Comparison of ENCODE assay signal across 17 cellular contexts in genomic region chr20:64188071-64188470, GRCh38. TPM values are rescaled to one million over a fixed set of nuclear protein-coding genes. Genes with fewer than 3 reads are reported as not detected.
DNase-seq lines count a peak whose midpoint lies in the region; ATAC-seq, FAIRE-seq and TF ChIP-seq lines count a peak whose summit lies in the region.
"Had no signal": no experiment of that assay in that cellular context is flagged by ENCODE, and none has a peak within 500 bp of the region (broad histone marks: within the 10 kb centered on the region; RNA-seq: fewer than 3 reads in every experiment).

No MANE protein-coding gene starts in this region.

- TF ChIP-seq EP300 in HepG2 (IDR thresholded peaks at IDR 0.05; ENCODE audit: low read depth in 2 of 2, low read length in 2 of 2) (no peak), HepG2 (CRISPR knock-in tag; IDR thresholded peaks at IDR 0.05; ENCODE audit: borderline replicate concordance) (no peak)

- peaks cover 7% of the 10 kb centered on the region for H3K4me1 Mint-ChIP-seq in nephron

- ATAC-seq in HepG2 (no peak; the same call in 2 of the 3 replicates), right lobe of liver (no peak), HG03439 (IDR thresholded peaks at IDR 0.05; ENCODE audit: unreplicated experiment) (no peak), HG02798 (IDR thresholded peaks at IDR 0.05; ENCODE audit: poor library complexity, unreplicated experiment) (no peak), HG02588 (IDR thresholded peaks at IDR 0.05; ENCODE audit: unreplicated experiment) (no peak)
- ATAC-seq: HCT116 had no signal

- peak overlapping the region in 2 of 3 experiments; percentile 49 to 84 for H3K27ac Mint-ChIP-seq in nephron
- H3K27ac Mint-ChIP-seq: IgD-negative memory B cell had no signal

- H3K4me1 ChIP-seq in HepG2 (ENCODE audit: insufficient read depth, low read length) (peaks cover 45% of the 10 kb centered on the region), right lobe of liver (peaks cover 0 to 3% (median 0%) of the 10 kb centered on the region in 4 donors)

- H3K27ac ChIP-seq in HepG2 (ENCODE audit: extremely low read length, insufficient read depth, low read length) (peak overlapping the region; percentile 88), right lobe of liver (no peak overlapping the region), WERI-Rb-1 (peak overlapping the region; percentile 58)
- H3K27ac ChIP-seq: BLaER1 treated with 17β-estradiol and CSF1 and Interleukin-3, amounts not matched to agents 10 nM and 100 nM had no signal

- H4K20me1 ChIP-seq in HepG2 (ENCODE audit: insufficient read depth, low read length), result no peaks in the 10 kb centered on the region
- H4K20me1 ChIP-seq: BLaER1 treated with 17β-estradiol and CSF1 and Interleukin-3, amounts not matched to agents 10 nM and 100 nM had no signal

- peaks cover 3% of the 10 kb centered on the region for H3K9me3 Mint-ChIP-seq in nephron
- H3K9me3 Mint-ChIP-seq: IgD-negative memory B cell had no signal

- H3K9me3 ChIP-seq in HepG2 (ENCODE audit: low read length), result no peaks in the 10 kb centered on the region
- no peaks in the 10 kb centered on the region for H3K9me3 ChIP-seq in right lobe of liver
- no peaks in the 10 kb centered on the region for H3K9me3 ChIP-seq in WERI-Rb-1 (ENCODE audit: severe bottlenecking)

- H2AFZ ChIP-seq in HepG2 (ENCODE audit: low read length), result no peak overlapping the region

- TF ChIP-seq POLR2A in HepG2 (IDR thresholded peaks at IDR 0.05; ENCODE audit: insufficient read depth in 1 of 2, low read depth in 2 of 2, low read length in 2 of 2) (no peak), right lobe of liver (IDR thresholded peaks at IDR 0.05) (no peak)

- in situ Hi-C loops in HepG2 (cut with HindIII; ENCODE audit: extremely low pct_ligation_motif_present, low pct_unique_long_range_greater_than_20kb), result no loop called here

- intact Hi-C loops in HepG2 (cut with micrococcal nuclease; ENCODE audit: unreplicated experiment) (no loop called here), right lobe of liver (cut with DNase I) (no loop called here)

- H3K9ac ChIP-seq in HepG2 (ENCODE audit: insufficient read depth, low read depth, low read length), result peak overlapping the region; percentile 62
- H3K9ac ChIP-seq: BLaER1 treated with 17β-estradiol and CSF1 and Interleukin-3, amounts not matched to agents 10 nM and 100 nM had no signal

- H3K4me2 ChIP-seq in HepG2 (ENCODE audit: low read depth, low read length), result 0 out of 2 replicates have a peak overlapping the region, but pooled peaks have one; percentile 93
- H3K4me2 ChIP-seq: BLaER1 treated with 17β-estradiol and CSF1 and Interleukin-3, amounts not matched to agents 10 nM and 100 nM had no signal

- peaks cover 25% of the 10 kb centered on the region for H3K27me3 Mint-ChIP-seq in nephron (ENCODE audit: low read depth)

- H3K4me3 ChIP-seq in HepG2 (replicated peaks in 1 of 3; ENCODE audit: insufficient read depth in 1 of 3, low read depth in 2 of 3, low read length in 3 of 3) (no peak overlapping the region), right lobe of liver (no peak overlapping the region), WERI-Rb-1 (ENCODE audit: low read depth, low read length) (no peak overlapping the region)
- H3K4me3 ChIP-seq: A549; BLaER1 treated with 17β-estradiol and CSF1 and Interleukin-3, amounts not matched to agents 10 nM and 100 nM had no signal

- no peaks in the 10 kb centered on the region for H3K36me3 Mint-ChIP-seq in nephron (ENCODE audit: low read depth)
- H3K36me3 Mint-ChIP-seq: IgD-negative memory B cell had no signal

- no peak for FAIRE-seq in HepG2 (lab: Jason Lieb, UNC)
- FAIRE-seq: A549 had no signal

- no peak for TF ChIP-seq CTCF in HepG2 (CRISPR knock-in tag; IDR thresholded peaks at IDR 0.05)
- TF ChIP-seq CTCF in right lobe of liver (IDR thresholded peaks at IDR 0.05), result no peak
- TF ChIP-seq CTCF in WERI-Rb-1 (IDR thresholded peaks at IDR 0.05; ENCODE audit: low read depth, low read length), result no peak
- no peak for TF ChIP-seq CTCF in nephron (IDR thresholded peaks at IDR 0.05; ENCODE audit: unreplicated experiment in 3 of 3)

- POLR2A ChIA-PET in HepG2 (lab: Yijun Ruan, JAX), result interaction anchor here (2.4 to 4.2 kb wide), 2 partner anchors 28 to 66 kb away, joined by 5 to 44 read pairs; partner anchors contain the start of gene PCMTD2

- CTCF ChIA-PET in HepG2 (lab: Yijun Ruan, JAX; ENCODE audit: low intra/inter-chr PET ratio, low total read pairs), result no interaction called here

- H3K79me2 ChIP-seq in HepG2 (ENCODE audit: insufficient read depth, low read length), result no peaks in the 10 kb centered on the region

- H3K27me3 ChIP-seq in HepG2 (ENCODE audit: control insufficient read depth in 1 of 2, insufficient read depth in 2 of 2, low read length in 2 of 2) (peaks cover under 1 to 3% of the 10 kb centered on the region in 2 experiments; a peak in 2 of 5 replicates), right lobe of liver (no peaks in the 10 kb centered on the region), WERI-Rb-1 (ENCODE audit: insufficient read depth, low read depth, severe bottlenecking) (no peaks in the 10 kb centered on the region)
- H3K27me3 ChIP-seq: BLaER1 treated with 17β-estradiol and CSF1 and Interleukin-3, amounts not matched to agents 10 nM and 100 nM had no signal

- H3K36me3 ChIP-seq in HepG2 (replicated peaks in 1 of 2; ENCODE audit: control insufficient read depth in 1 of 2, insufficient read depth in 2 of 2, low read length in 2 of 2), result no peaks in the 10 kb centered on the region
- H3K36me3 ChIP-seq in right lobe of liver, result no peaks in the 10 kb centered on the region
- H3K36me3 ChIP-seq in WERI-Rb-1, result no peaks in the 10 kb centered on the region
- H3K36me3 ChIP-seq: BLaER1 treated with 17β-estradiol and CSF1 and Interleukin-3, amounts not matched to agents 10 nM and 100 nM had no signal

- DNase-seq in HepG2 (ENCODE audit: low spot score) (no peak), right lobe of liver (no peak), WERI-Rb-1 (no peak), cerebellum (ENCODE audit: low spot score) (no peak)
- DNase-seq: Kasumi-1, MM.1S, NCI-H1092 treated with DMSO at 0.1 percent for 48 hours, NCI-H510A treated with DMSO at 0.1 percent for 48 hours, RPMI8226 had no signal

- H3K4me3 Mint-ChIP-seq in nephron, result no peak overlapping the region
- H3K4me3 Mint-ChIP-seq: IgD-negative memory B cell had no signal

- no peak for TF ChIP-seq RAD21 in HepG2 (CRISPR knock-in tag; IDR thresholded peaks at IDR 0.05)

- no TSS peak for BruUV-seq in HepG2 (replicated peaks; lab: Mats Ljungman, UMichigan)

- WGBS in HepG2 (ENCODE audit: low lambda C conversion rate), result 85% methylated on average over 5 of the region's 5 CpGs
- no CpG with 5 or more reads among the region's 5 CpGs for WGBS in right lobe of liver (ENCODE audit: insufficient coverage, low coverage, low lambda C conversion rate, missing lambda C conversion rate)

TF ChIP-seq in HepG2, 621 proteins besides CTCF, POLR2A, EP300 and RAD21 (continues in another document):
- TF ChIP-seq JUNB (CRISPR knock-in tag; IDR thresholded peaks at IDR 0.05; ENCODE audit: borderline replicate concordance), result no peak
- TF ChIP-seq MTF1 (CRISPR knock-in tag; IDR thresholded peaks at IDR 0.05), result no peak
- no peak for TF ChIP-seq EZH2 (conservative IDR thresholded peaks at IDR 0.05; ENCODE audit: low read depth, low read length)
- TF ChIP-seq PHF20 (CRISPR knock-in tag; IDR thresholded peaks at IDR 0.05), result no peak
- TF ChIP-seq ZNF790 (CRISPR knock-in tag; IDR thresholded peaks at IDR 0.05; ENCODE audit: borderline replicate concordance), result no peak
- 0 out of 2 replicates have a peak, but pooled peaks have one; percentile 13 for TF ChIP-seq BCL3 (CRISPR knock-in tag; IDR thresholded peaks at IDR 0.05)
- TF ChIP-seq ZFP36L1 (CRISPR knock-in tag; IDR thresholded peaks at IDR 0.05), result 0 out of 2 replicates have a peak, but pooled peaks have one; percentile 1

RNA-seq across cellular contexts. Expression of gene MYT1, which starts 23.8 kb away (rescaled TPM):
- total RNA-seq in HepG2 (2016; rRNA removed; fragmentation: Illumina TruSeq; extraction: Trizol), result 0.42 and 0.58 TPM in 2 replicates
- total RNA-seq in HepG2 (2016; cell fraction: cytosol; rRNA removed; fragmentation: Illumina TruSeq; extraction: Trizol; ENCODE audit: low read depth), result 0.10 TPM in 1 of 2 replicates, not detected in the other
- total RNA-seq in HepG2 (2016; cell fraction: insoluble cytoplasmic fraction; rRNA removed; fragmentation: Illumina TruSeq; extraction: Trizol), result 0.12 and 0.30 TPM in 2 replicates
- total RNA-seq in HepG2 (2016; cell fraction: membrane; rRNA removed; fragmentation: Illumina TruSeq; extraction: Trizol), result 0.07 and 0.34 TPM in 2 replicates
- 0.88 and 1.2 TPM in 2 replicates for total RNA-seq in HepG2 (2016; cell fraction: nucleus; rRNA removed; fragmentation: Illumina TruSeq; extraction: Trizol)
- polyA plus RNA-seq in HepG2 (2011; rRNA removed), result 2.5 and 3.2 TPM in 2 replicates
- 1.5 TPM in 2 replicates for polyA plus RNA-seq in HepG2 (2011; cell fraction: cytosol; rRNA removed)
- polyA plus RNA-seq in HepG2 (2011; cell fraction: nucleus; rRNA removed), result 3.2 and 3.4 TPM in 2 replicates
- polyA plus RNA-seq in HepG2 (2012), result 1.0 and 1.6 TPM in 2 replicates
- polyA plus RNA-seq in HepG2 (2016; cell fraction: cytosol; fragmentation: Illumina TruSeq; extraction: Trizol; ENCODE audit: low read depth), result 0.15 TPM in 1 of 2 replicates, not detected in the other
- polyA plus RNA-seq in HepG2 (2016; cell fraction: insoluble cytoplasmic fraction; fragmentation: Illumina TruSeq; extraction: Trizol; ENCODE audit: low read depth), result 0.27 and 0.67 TPM in 2 replicates
- 0.15 and 0.27 TPM in 2 replicates for polyA plus RNA-seq in HepG2 (2016; cell fraction: membrane; fragmentation: Illumina TruSeq; extraction: Trizol; ENCODE audit: low read depth)
- polyA plus RNA-seq in HepG2 (2016; cell fraction: nucleus; fragmentation: Illumina TruSeq; extraction: Trizol; ENCODE audit: insufficient read depth, low read depth), result 1.2 and 2.9 TPM in 2 replicates
- polyA minus RNA-seq in HepG2 (2011; rRNA and poly(A)+ RNA removed; ENCODE audit: low replicate concordance), result 1.4 TPM in 1 of 2 replicates, not detected in the other
- polyA minus RNA-seq in HepG2 (2011; cell fraction: cytosol; rRNA and poly(A)+ RNA removed), result 0.20 and 0.70 TPM in 2 replicates
- polyA minus RNA-seq in HepG2 (2011; cell fraction: nucleus; rRNA and poly(A)+ RNA removed), result 1.8 and 3.6 TPM in 2 replicates
- total RNA-seq in right lobe of liver, result under 1 TPM in 2 of 6 experiments, not detected in 4; 0.06 to 0.09 TPM
- 17.2 TPM for total RNA-seq in cerebellum
- polyA plus RNA-seq: IgD-negative memory B cell had no signal

Comparison
In these comparisons a context has a peak if more than half of its experiments do, and no peak if none do; other contexts are left out.
1. H3K27ac ChIP-seq: peak in HepG2 (single experiment) and WERI-Rb-1 (single experiment); none in right lobe of liver (0 of 3).